Comparison of ENCODE assay signal across 13 cellular contexts in the genomic region with DNA sequence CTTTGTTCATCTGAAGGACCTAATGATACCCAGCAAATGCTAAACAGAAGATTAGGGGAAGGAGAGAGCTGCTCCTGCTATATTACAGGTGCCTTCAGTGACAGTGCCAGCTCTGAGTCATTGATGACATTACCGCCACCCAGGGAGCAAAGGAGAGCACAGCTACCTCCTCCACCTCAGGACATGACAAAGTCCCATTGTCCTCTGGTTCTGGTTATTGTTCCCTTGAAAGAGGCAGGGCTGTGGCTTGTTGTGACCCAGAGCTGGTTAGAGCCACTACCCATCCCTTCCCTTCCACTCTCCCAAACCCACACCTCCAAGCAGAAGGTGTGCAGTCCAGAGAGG.
DNase-seq lines count a peak whose midpoint lies in the region; ATAC-seq, FAIRE-seq and TF ChIP-seq lines count a peak whose summit lies in the region.
"Had no signal": no experiment of that assay in that cellular context is flagged by ENCODE, and none has a peak within 500 bp of the region (broad histone marks: within the 10 kb centered on the region; RNA-seq: fewer than 3 reads in every experiment).

No MANE protein-coding gene starts in this region.

- H3K4me1 ChIP-seq in naive thymus-derived CD4-positive, alpha-beta T cell (ENCODE audit: control insufficient read depth in 2 of 2, insufficient read depth in 2 of 2, low read length in 2 of 2), result no peaks in the 10 kb centered on the region

- no peak for TF ChIP-seq POLR2A in H54 (IDR thresholded peaks at IDR 0.05; ENCODE audit: low read depth, low read length)

- no peaks in the 10 kb centered on the region for H3K4me1 Mint-ChIP-seq in activated CD8-positive, alpha-beta memory T cell treated with anti-CD3 and anti-CD28 coated beads, Interleukin-2, amount 10 ng/mL, durations not matched to agents 7 days and 5 days
- H3K4me1 Mint-ChIP-seq in naive thymus-derived CD4-positive, alpha-beta T cell, result peaks cover 0 to 5% (median 0%) of the 10 kb centered on the region in 7 donors

- peak; percentile 57 for ATAC-seq in GM18909 (IDR thresholded peaks at IDR 0.05; ENCODE audit: poor library complexity, unreplicated experiment)
- no peak for ATAC-seq in activated CD8-positive, alpha-beta memory T cell treated with anti-CD3 and anti-CD28 coated beads, Interleukin-2, amount 10 ng/mL, durations not matched to agents 7 days and 5 days
- no peak for ATAC-seq in activated naive CD4-positive, alpha-beta T cell treated with anti-CD3 and anti-CD28 coated beads, Interleukin-2, amount 50 U/mL, for 72 hours
- ATAC-seq in naive thymus-derived CD4-positive, alpha-beta T cell, result no peak

- no peak overlapping the region for H3K4me3 ChIP-seq in naive thymus-derived CD4-positive, alpha-beta T cell (ENCODE audit: low read length)

- H3K4me3 Mint-ChIP-seq in activated CD8-positive, alpha-beta memory T cell treated with anti-CD3 and anti-CD28 coated beads, Interleukin-2, amount 10 ng/mL, durations not matched to agents 7 days and 5 days, result no peak overlapping the region
- no peak overlapping the region for H3K4me3 Mint-ChIP-seq in naive thymus-derived CD4-positive, alpha-beta T cell
- H3K4me3 Mint-ChIP-seq: nephron had no signal

- intact Hi-C loops in naive thymus-derived CD4-positive, alpha-beta T cell (cut with micrococcal nuclease), result no loop called here

- POLR2A ChIA-PET in naive thymus-derived CD4-positive, alpha-beta T cell (lab: Charles Lee), result no interaction called here

- no peaks in the 10 kb centered on the region for H3K36me3 ChIP-seq in naive thymus-derived CD4-positive, alpha-beta T cell (ENCODE audit: control insufficient read depth in 2 of 3, insufficient read depth in 3 of 3, low read length in 3 of 3)
- H3K36me3 ChIP-seq: WERI-Rb-1 had no signal

- peak; percentile 31 for DNase-seq in ELF-1 (ENCODE audit: low read depth, low spot score)
- DNase-seq in NCI-H345 treated with DMSO at 0.1 percent for 48 hours (lab: John Stamatoyannopoulos, UW; ENCODE audit: unreplicated experiment), result peak; percentile 79
- peak; percentile 31 for DNase-seq in left kidney (ENCODE audit: low read depth, low spot score)
- no peak for DNase-seq in activated CD8-positive, alpha-beta memory T cell treated with anti-CD3 and anti-CD28 coated beads, Interleukin-2, amount 10 ng/mL, durations not matched to agents 7 days and 5 days
- no peak for DNase-seq in H54 (ENCODE audit: insufficient read length, low spot score)
- DNase-seq in activated naive CD4-positive, alpha-beta T cell treated with anti-CD3 and anti-CD28 coated beads, Interleukin-2, amount 50 U/mL, for 72 hours (ENCODE audit: low spot score in 2 of 2), result no peak
- no peak for DNase-seq in naive thymus-derived CD4-positive, alpha-beta T cell
- DNase-seq: foreskin melanocyte, NCI-H526 treated with DMSO at 0.1 percent for 48 hours, trophoblast cell had no signal

- no peak for FAIRE-seq in H54 (lab: Jason Lieb, UNC)

- CTCF ChIA-PET in activated CD8-positive, alpha-beta memory T cell treated with anti-CD3 and anti-CD28 coated beads, Interleukin-2, amount 10 ng/mL, durations not matched to agents 7 days and 5 days (lab: Charles Lee), result no interaction called here
- CTCF ChIA-PET in naive thymus-derived CD4-positive, alpha-beta T cell (lab: Charles Lee), result no interaction called here

- H3K27ac ChIP-seq in naive thymus-derived CD4-positive, alpha-beta T cell (ENCODE audit: low read depth, low read length), result no peak overlapping the region
- H3K27ac ChIP-seq: WERI-Rb-1 had no signal

- H3K27me3 ChIP-seq in naive thymus-derived CD4-positive, alpha-beta T cell (ENCODE audit: control insufficient read depth in 2 of 2, insufficient read depth in 2 of 2, low read length in 2 of 2), result no peaks in the 10 kb centered on the region

- H3K27ac Mint-ChIP-seq in activated CD8-positive, alpha-beta memory T cell treated with anti-CD3 and anti-CD28 coated beads, Interleukin-2, amount 10 ng/mL, durations not matched to agents 7 days and 5 days, result no peak overlapping the region
- no peak overlapping the region for H3K27ac Mint-ChIP-seq in activated naive CD4-positive, alpha-beta T cell treated with anti-CD3 and anti-CD28 coated beads, Interleukin-2, amount 50 U/mL, for 72 hours
- H3K27ac Mint-ChIP-seq in naive thymus-derived CD4-positive, alpha-beta T cell, result no peak overlapping the region

- H3K27me3 Mint-ChIP-seq in activated CD8-positive, alpha-beta memory T cell treated with anti-CD3 and anti-CD28 coated beads, Interleukin-2, amount 10 ng/mL, durations not matched to agents 7 days and 5 days, result peaks cover 3% of the 10 kb centered on the region
- peaks cover 0 to 10% (median 0%) of the 10 kb centered on the region in 5 donors for H3K27me3 Mint-ChIP-seq in naive thymus-derived CD4-positive, alpha-beta T cell

- H3K9me3 Mint-ChIP-seq in activated CD8-positive, alpha-beta memory T cell treated with anti-CD3 and anti-CD28 coated beads, Interleukin-2, amount 10 ng/mL, durations not matched to agents 7 days and 5 days (ENCODE audit: low read depth), result no peaks in the 10 kb centered on the region
- no peaks in the 10 kb centered on the region for H3K9me3 Mint-ChIP-seq in activated naive CD4-positive, alpha-beta T cell treated with anti-CD3 and anti-CD28 coated beads, Interleukin-2, amount 50 U/mL, for 72 hours
- H3K9me3 Mint-ChIP-seq in naive thymus-derived CD4-positive, alpha-beta T cell, result no peaks in the 10 kb centered on the region
- H3K9me3 Mint-ChIP-seq: nephron had no signal

- no peaks in the 10 kb centered on the region for H3K36me3 Mint-ChIP-seq in activated CD8-positive, alpha-beta memory T cell treated with anti-CD3 and anti-CD28 coated beads, Interleukin-2, amount 10 ng/mL, durations not matched to agents 7 days and 5 days
- no peaks in the 10 kb centered on the region for H3K36me3 Mint-ChIP-seq in activated naive CD4-positive, alpha-beta T cell treated with anti-CD3 and anti-CD28 coated beads, Interleukin-2, amount 50 U/mL, for 72 hours
- H3K36me3 Mint-ChIP-seq in naive thymus-derived CD4-positive, alpha-beta T cell, result no peaks in the 10 kb centered on the region

- H3K9me3 ChIP-seq in naive thymus-derived CD4-positive, alpha-beta T cell (ENCODE audit: control insufficient read depth in 2 of 3, low read length in 3 of 3), result no peaks in the 10 kb centered on the region

Comparison
In these comparisons a context has a peak if more than half of its experiments do, and no peak if none do; other contexts are left out.
1. DNase-seq: peak in ELF-1 (single experiment), NCI-H345 treated with DMSO at 0.1 percent for 48 hours (single experiment) and left kidney (single experiment); none in activated CD8-positive, alpha-beta memory T cell treated with anti-CD3 and anti-CD28 coated beads, Interleukin-2, amount 10 ng/mL, durations not matched to agents 7 days and 5 days (single experiment), H54 (single experiment), activated naive CD4-positive, alpha-beta T cell treated with anti-CD3 and anti-CD28 coated beads, Interleukin-2, amount 50 U/mL, for 72 hours (0 of 2) and naive thymus-derived CD4-positive, alpha-beta T cell (0 of 9).